ENCODE assay signal across 18 cellular contexts in genomic region chr5:160235731-160236130, GRCh38. TPM values are rescaled to one million over a fixed set of nuclear protein-coding genes. Genes with fewer than 3 reads are reported as not detected.
DNase-seq lines count a peak whose midpoint lies in the region; ATAC-seq, FAIRE-seq and TF ChIP-seq lines count a peak whose summit lies in the region.
"Had no signal": no experiment of that assay in that cellular context is flagged by ENCODE, and none has a peak within 500 bp of the region (broad histone marks: within the 10 kb centered on the region; RNA-seq: fewer than 3 reads in every experiment).

No MANE protein-coding gene starts in this region.

- no peak overlapping the region for H3K4me3 Mint-ChIP-seq in neural crest cell
- H3K4me3 Mint-ChIP-seq: CD4-positive, alpha-beta memory T cell had no signal

- peak overlapping the region; percentile 61 for H2AFZ ChIP-seq in IMR-90 (replicated peaks; ENCODE audit: low read length, poor library complexity)

- no peak overlapping the region for H3K14ac ChIP-seq in IMR-90 (replicated peaks; ENCODE audit: low read depth, low read length)

- H2AK9ac ChIP-seq in IMR-90 (replicated peaks; ENCODE audit: low read depth, low read length, poor library complexity): no peak overlapping the region

- no peaks in the 10 kb centered on the region for H3K27me3 Mint-ChIP-seq in neural crest cell (ENCODE audit: low read depth)

- H2AK5ac ChIP-seq in IMR-90 (ENCODE audit: low read depth, low read length): no peak overlapping the region

- no peak overlapping the region for H3K23ac ChIP-seq in IMR-90 (ENCODE audit: low read depth, low read length)

- in situ Hi-C loops in IMR-90 (cut with MboI; ENCODE audit: low sequenced_read_pairs): no loop called here

- no peak overlapping the region for H2BK120ac ChIP-seq in IMR-90 (ENCODE audit: low read depth, low read length)

- no peaks in the 10 kb centered on the region for H3K9me3 ChIP-seq in IMR-90 (ENCODE audit: control insufficient read depth, insufficient read depth, low read length)
- H3K9me3 ChIP-seq in lower lobe of right lung: no peaks in the 10 kb centered on the region

- intact Hi-C loops in IMR-90 (cut with micrococcal nuclease): no loop called here
- intact Hi-C loops in lower lobe of right lung (cut with DNase I): no loop called here

- H3K4me3 ChIP-seq in IMR-90 (ENCODE audit: insufficient read depth, low read depth, low read length) (no peak overlapping the region), lower lobe of right lung (no peak overlapping the region)
- H3K4me3 ChIP-seq: GM12878 had no signal

- H3K36me3 ChIP-seq in IMR-90 (ENCODE audit: control insufficient read depth, insufficient read depth, low read length): no peaks in the 10 kb centered on the region
- no peaks in the 10 kb centered on the region for H3K36me3 ChIP-seq in lower lobe of right lung

- no peak overlapping the region for H4K5ac ChIP-seq in IMR-90 (ENCODE audit: low read depth, low read length)

- H3K27ac Mint-ChIP-seq in neural crest cell (ENCODE audit: unreplicated experiment): peak overlapping the region; percentile 31
- H3K27ac Mint-ChIP-seq: CD4-positive, alpha-beta memory T cell had no signal

- CTCF ChIA-PET in IMR-90 (lab: Yijun Ruan, JAX): interaction anchor here (1.0 kb wide), 1 partner anchor 9 kb away, joined by 3 read pairs; no protein-coding TSS in a partner anchor

- H3K4me1 ChIP-seq in IMR-90 (ENCODE audit: control insufficient read depth, insufficient read depth, low read length) (no peaks in the 10 kb centered on the region), lower lobe of right lung (no peaks in the 10 kb centered on the region)

- H4K8ac ChIP-seq in IMR-90 (ENCODE audit: low read depth in 2 of 2, low read length in 2 of 2): no peak overlapping the region

- no peak for TF ChIP-seq RAD21 in IMR-90 (IDR thresholded peaks at IDR 0.05; ENCODE audit: low read length)

- H3K9me3 Mint-ChIP-seq in neural crest cell: no peaks in the 10 kb centered on the region
- H3K9me3 Mint-ChIP-seq: CD4-positive, alpha-beta memory T cell had no signal

- POLR2A ChIA-PET in IMR-90 (lab: Charles Lee; ENCODE audit: unreplicated experiment): no interaction called here

- no peak for FAIRE-seq in GM19239 (lab: Jason Lieb, UNC)
- FAIRE-seq: G401.6, GM12878 had no signal

- TF ChIP-seq CTCF in IMR-90 (conservative IDR thresholded peaks at IDR 0.05; ENCODE audit: low read depth, low read length) (no peak), neural crest cell (conservative IDR thresholded peaks at IDR 0.05) (no peak), lower lobe of right lung (IDR thresholded peaks at IDR 0.05) (no peak)

- H3K18ac ChIP-seq in IMR-90 (ENCODE audit: low read depth, low read length): no peak overlapping the region

- no peak overlapping the region for H3K9ac ChIP-seq in IMR-90 (ENCODE audit: low read depth, low read length)

- H2BK20ac ChIP-seq in IMR-90 (ENCODE audit: low read depth, low read length): no peak overlapping the region

- BruUV-seq in IMR-90 (replicated peaks; lab: Mats Ljungman, UMichigan): no TSS peak

- H3K79me1 ChIP-seq in IMR-90 (ENCODE audit: low read depth in 1 of 2, low read length in 2 of 2): no peaks in the 10 kb centered on the region

- no peaks in the 10 kb centered on the region for H3K36me3 Mint-ChIP-seq in neural crest cell (ENCODE audit: low read depth)
- H3K36me3 Mint-ChIP-seq: CD4-positive, alpha-beta memory T cell had no signal

- no peak overlapping the region for H3K27ac ChIP-seq in IMR-90 (ENCODE audit: insufficient read depth, low read length)
- no peak overlapping the region for H3K27ac ChIP-seq in lower lobe of right lung

- H3K4me2 ChIP-seq in IMR-90 (ENCODE audit: low read depth, low read length): no peak overlapping the region

- no peak overlapping the region for H4K91ac ChIP-seq in IMR-90 (ENCODE audit: insufficient read depth, low read depth, low read length)

- no peak for TF ChIP-seq POLR2A in IMR-90 (IDR thresholded peaks at IDR 0.05; ENCODE audit: low read depth, low read length)

- 83% methylated on average over 2 of the region's 5 CpGs; no CpG with 5 or more reads in 1 of the 2 experiments for WGBS in IMR-90 (ENCODE audit: extremely low coverage in 2 of 2, insufficient read length in 1 of 2), 2 experiments

- ATAC-seq in IMR-90 (ENCODE audit: low read depth) (no peak), lower lobe of right lung (no peak)
- ATAC-seq: GM12878, HCT116 had no signal

- H3K27me3 ChIP-seq in IMR-90 (ENCODE audit: control insufficient read depth, insufficient read depth, low read length) (no peaks in the 10 kb centered on the region; the same call in 1 of the 2 replicates), lower lobe of right lung (ENCODE audit: low read depth) (peaks cover 3% of the 10 kb centered on the region)

- 0 out of 2 replicates have a peak, but pooled peaks cover under 1% of the 10 kb centered on the region for H3K9me1 ChIP-seq in IMR-90 (ENCODE audit: insufficient read depth, low read length)

- no peak overlapping the region for H3K56ac ChIP-seq in IMR-90 (ENCODE audit: extremely low read depth, insufficient read depth, low read length)

- H2BK15ac ChIP-seq in IMR-90 (ENCODE audit: low read depth, low read length): no peak overlapping the region

- no peak overlapping the region for H2BK5ac ChIP-seq in IMR-90 (ENCODE audit: low read depth, low read length, poor library complexity, severe bottlenecking)

- no peak for DNase-seq in IMR-90
- DNase-seq in left kidney (ENCODE audit: low read depth, low spot score): peak; percentile 43
- DNase-seq in neural crest cell (ENCODE audit: low read depth, low spot score): no peak
- no peak for DNase-seq in MV-4-11 (lab: John Stamatoyannopoulos, UW)
- DNase-seq in SHP77 treated with DMSO at 0.1 percent for 48 hours (lab: John Stamatoyannopoulos, UW): no peak
- DNase-seq in lower lobe of right lung: no peak
- DNase-seq in GM19239 (ENCODE audit: insufficient read length, low spot score): no peak
- DNase-seq: C1 segment of cervical spinal cord; CD4-positive, alpha-beta memory T cell; COR-L47; DMS153; DND-41; GOT3; H7 had no signal

- dilution Hi-C loops in IMR-90 (cut with HindIII; ENCODE audit: low sequenced_read_pairs, unreplicated experiment): no loop called here

- no peaks in the 10 kb centered on the region for H4K20me1 ChIP-seq in IMR-90 (ENCODE audit: insufficient read depth, low read length)

- H3K4me1 Mint-ChIP-seq in neural crest cell: peaks cover 5% of the 10 kb centered on the region
- H3K4me1 Mint-ChIP-seq: CD4-positive, alpha-beta memory T cell had no signal

- no peak overlapping the region for H3K4ac ChIP-seq in IMR-90 (ENCODE audit: low read depth, low read length)

TF ChIP-seq in IMR-90, 13 proteins besides CTCF, POLR2A, EP300 and RAD21:
- TF ChIP-seq MXI1 (IDR thresholded peaks at IDR 0.05; ENCODE audit: borderline replicate concordance, low read depth, low read length) (no peak), USF2 (IDR thresholded peaks at IDR 0.05; ENCODE audit: low read depth, low read length) (no peak), CEBPB (IDR thresholded peaks at IDR 0.05; ENCODE audit: low read depth, low read length) (no peak), RFX5 (IDR thresholded peaks at IDR 0.05; ENCODE audit: low read depth, low read length) (no peak), MAFK (IDR thresholded peaks at IDR 0.05; ENCODE audit: low read depth, low read length) (no peak), MAZ (IDR thresholded peaks at IDR 0.05; ENCODE audit: borderline replicate concordance, low read depth, low read length) (no peak)

RNA-seq across cellular contexts. Expression of gene FABP6, which starts 6.4 kb away (rescaled TPM):
- total RNA-seq in IMR-90 (2012; rRNA removed) (not detected in 2 replicates), neural crest cell (1.3 and 1.5 TPM in 2 replicates), lower lobe of right lung (4.9 TPM)
- polyA plus RNA-seq in IMR-90 (2012; rRNA removed): not detected in 2 replicates
- polyA plus RNA-seq in IMR-90 (2012; cell fraction: cytosol; rRNA removed): not detected in 2 replicates
- not detected in 2 replicates for polyA plus RNA-seq in IMR-90 (2012; cell fraction: nucleus; rRNA removed; ENCODE audit: low replicate concordance)
- total RNA-seq: CD4-positive, alpha-beta memory T cell had no signal
- polyA plus RNA-seq: BJ; CD4-positive, alpha-beta memory T cell had no signal
